Comparison of ENCODE assay signal across 11 cellular contexts in genomic region chr19:1491849-1492170, GRCh38. TPM values are rescaled to one million over a fixed set of nuclear protein-coding genes. Genes with fewer than 3 reads are reported as not detected.
DNase-seq lines count a peak whose midpoint lies in the region; ATAC-seq and TF ChIP-seq lines count a peak whose summit lies in the region.
"Had no signal": no experiment of that assay in that cellular context is flagged by ENCODE, and none has a peak within 500 bp of the region (broad histone marks: within the 10 kb centered on the region; RNA-seq: fewer than 3 reads in every experiment).

No MANE protein-coding gene starts in this region.

- H3K27ac ChIP-seq in cardiac muscle cell (no peak overlapping the region), adrenal gland (peak overlapping the region in 4 of 5 donors; percentile 68 to 86 (median 76)), right lobe of liver (peak overlapping the region; percentile 52 to 79 (median 63)), tibial nerve (peak overlapping the region in 2 of 4 donors; percentile 31 to 69)

- H3K4me3 ChIP-seq in cardiac muscle cell (peak overlapping the region; percentile 34), adrenal gland (peak overlapping the region in 2 of 4 donors; percentile 44 to 65), right lobe of liver (peak overlapping the region; percentile 75 to 89 (median 86)), tibial nerve (peak overlapping the region in 2 of 4 donors; percentile 59 to 63)

- H3K9me3 ChIP-seq in cardiac muscle cell (ENCODE audit: low read depth), result no peaks in the 10 kb centered on the region
- H3K9me3 ChIP-seq in adrenal gland (replicated peaks in 1 of 3), result no peaks in the 10 kb centered on the region
- H3K9me3 ChIP-seq in right lobe of liver, result no peaks in the 10 kb centered on the region
- no peaks in the 10 kb centered on the region for H3K9me3 ChIP-seq in tibial nerve
- H3K9me3 ChIP-seq: BE2C had no signal

- TF ChIP-seq EP300 in tibial nerve (IDR thresholded peaks at IDR 0.05), result no peak

- H3K27me3 Mint-ChIP-seq in type B pancreatic cell, result peaks cover 17% of the 10 kb centered on the region

- H3K9me3 Mint-ChIP-seq in type B pancreatic cell, result no peaks in the 10 kb centered on the region

- H3K4me1 ChIP-seq in cardiac muscle cell (ENCODE audit: low read depth) (peaks cover 8% of the 10 kb centered on the region), adrenal gland (replicated peaks in 1 of 2) (peaks cover 25 to 29% of the 10 kb centered on the region in 2 donors), right lobe of liver (peaks cover 0 to 26% (median 7%) of the 10 kb centered on the region in 4 donors), tibial nerve (peaks cover 0 to 22% (median 13%) of the 10 kb centered on the region in 4 donors)

- WGBS in adrenal gland, 4 donors, result 35 to 53% (median 47%) methylated on average over 9 to 12 of the region's 12 CpGs
- WGBS in right lobe of liver (ENCODE audit: insufficient coverage, low coverage, low lambda C conversion rate, missing lambda C conversion rate), result 52% methylated on average over 7 of the region's 12 CpGs
- WGBS in tibial nerve, 2 donors, result 67 to 72% methylated on average over 12 of the region's 12 CpGs

- no peaks in the 10 kb centered on the region for H3K36me3 Mint-ChIP-seq in type B pancreatic cell

- DNase-seq in cardiac muscle cell (ENCODE audit: low read depth in 1 of 2, low spot score in 1 of 2) (no peak), Right ventricle myocardium inferior (ENCODE audit: missing footprints) (no peak), adrenal gland (peak in 4 of 7 donors; percentile 47 to 65 (median 58)), right lobe of liver (peak; percentile 36 to 72 (median 61)), type B pancreatic cell (ENCODE audit: extremely low spot score, unreplicated experiment) (no peak), tibial nerve (ENCODE audit: low spot score in 2 of 2) (no peak)
- DNase-seq: BE2C, NCI-H446 had no signal

- TF ChIP-seq POLR2A in adrenal gland (IDR thresholded peaks at IDR 0.05) (no peak), right lobe of liver (IDR thresholded peaks at IDR 0.05) (no peak), tibial nerve (IDR thresholded peaks at IDR 0.05) (no peak)

- peak overlapping the region; percentile 70 for H3K27ac Mint-ChIP-seq in type B pancreatic cell

- ATAC-seq in Right ventricle myocardium inferior (no peak), right lobe of liver (no peak), HG03442 (IDR thresholded peaks at IDR 0.05; ENCODE audit: unreplicated experiment) (no peak), HG03457 (IDR thresholded peaks at IDR 0.05; ENCODE audit: unreplicated experiment) (no peak)

- H3K27me3 ChIP-seq in cardiac muscle cell (no peaks in the 10 kb centered on the region), adrenal gland (no peaks in the 10 kb centered on the region), right lobe of liver (no peaks in the 10 kb centered on the region), tibial nerve (peaks cover 0 to 19% of the 10 kb centered on the region in 2 donors)
- H3K27me3 ChIP-seq: BE2C had no signal

- TF ChIP-seq CTCF in cardiac muscle cell (IDR thresholded peaks at IDR 0.05; ENCODE audit: low read depth, low read length) (no peak), adrenal gland (IDR thresholded peaks at IDR 0.05) (no peak), right lobe of liver (IDR thresholded peaks at IDR 0.05) (no peak), type B pancreatic cell (conservative IDR thresholded peaks at IDR 0.05) (no peak), tibial nerve (IDR thresholded peaks at IDR 0.05) (no peak)

- H3K4me1 Mint-ChIP-seq in type B pancreatic cell (ENCODE audit: unreplicated experiment), result peaks cover 8% of the 10 kb centered on the region

- intact Hi-C loops in Right ventricle myocardium inferior (cut with DNase I) (no loop called here), adrenal gland (cut with DNase I) (no loop called here), right lobe of liver (cut with DNase I) (no loop called here)

- H3K4me3 Mint-ChIP-seq in type B pancreatic cell, result peak overlapping the region; percentile 85

- H3K36me3 ChIP-seq in cardiac muscle cell, result no peaks in the 10 kb centered on the region
- no peaks in the 10 kb centered on the region for H3K36me3 ChIP-seq in adrenal gland (replicated peaks in 1 of 2)
- no peaks in the 10 kb centered on the region for H3K36me3 ChIP-seq in right lobe of liver
- H3K36me3 ChIP-seq in tibial nerve, result no peaks in the 10 kb centered on the region
- H3K36me3 ChIP-seq: BE2C had no signal

RNA-seq across cellular contexts. Expression of gene REEP6, which starts 0.8 kb away (rescaled TPM):
- total RNA-seq in cardiac muscle cell (52.7 and 72.5 TPM in 2 replicates), Right ventricle myocardium inferior (1.1 TPM), adrenal gland (100 to 1,000 TPM in 5 of 8 donors, 10 to 100 TPM in 3; 59.3 to 189 (median 121) TPM), right lobe of liver (100 to 1,000 TPM; 113 to 218 (median 177) TPM), type B pancreatic cell (ENCODE audit: low replicate concordance) (17.3 and 34.5 TPM in 2 replicates), tibial nerve (1 to 10 TPM; 1.2 to 4.6 (median 2.9) TPM)
- polyA plus RNA-seq in cardiac muscle cell (74.7 and 99.8 TPM in 2 replicates), adrenal gland (100 to 1,000 TPM in 2 of 3 donors, 10 to 100 TPM in 1; 16.5 to 205 (median 120) TPM)

RNA-seq across cellular contexts. Expression of gene PCSK4, which starts 1.7 kb away (rescaled TPM):
- total RNA-seq in cardiac muscle cell (11.2 and 28.6 TPM in 2 replicates), Right ventricle myocardium inferior (0.89 TPM), adrenal gland (10 to 100 TPM in 2 of 8 donors, 1 to 10 TPM in 6; 1.2 to 13.1 (median 4.8) TPM), right lobe of liver (1 to 10 TPM; 2.0 to 8.0 (median 3.6) TPM), type B pancreatic cell (ENCODE audit: low replicate concordance) (9.6 and 12.4 TPM in 2 replicates), tibial nerve (1 to 10 TPM; 1.3 to 4.9 (median 2.2) TPM)
- polyA plus RNA-seq in cardiac muscle cell (9.6 and 19.2 TPM in 2 replicates), adrenal gland (10 to 100 TPM in 2 of 3 donors, 1 to 10 TPM in 1; 1.3 to 29.7 (median 13.7) TPM)

RNA-seq across cellular contexts. Expression of gene C19orf25, which starts 12.8 kb away (rescaled TPM):
- total RNA-seq in cardiac muscle cell (52.4 and 81.5 TPM in 2 replicates), Right ventricle myocardium inferior (21.5 TPM), adrenal gland (10 to 100 TPM; 26.9 to 60.4 (median 36.3) TPM), right lobe of liver (10 to 100 TPM; 12.2 to 32.7 (median 15.3) TPM), type B pancreatic cell (ENCODE audit: low replicate concordance) (36.6 and 37.5 TPM in 2 replicates), tibial nerve (10 to 100 TPM; 22.4 to 47.4 (median 33.8) TPM)
- polyA plus RNA-seq in cardiac muscle cell (56.9 and 84.9 TPM in 2 replicates), adrenal gland (10 to 100 TPM in 2 of 3 donors, 1 to 10 TPM in 1; 6.0 to 55.7 (median 33.4) TPM)

RNA-seq across cellular contexts. Expression of gene ADAMTSL5, which starts 21.0 kb away (rescaled TPM):
- total RNA-seq in cardiac muscle cell (3.9 and 5.7 TPM in 2 replicates), Right ventricle myocardium inferior (22.9 TPM), adrenal gland (1 to 10 TPM in 7 of 8 donors, under 1 TPM in 1; 0.74 to 8.8 (median 2.3) TPM), right lobe of liver (1 to 10 TPM; 1.8 to 6.9 (median 4.5) TPM), type B pancreatic cell (ENCODE audit: low replicate concordance) (3.4 and 10.6 TPM in 2 replicates), tibial nerve (10 to 100 TPM; 17.4 to 54.8 (median 42.6) TPM)
- polyA plus RNA-seq in cardiac muscle cell (4.9 and 8.6 TPM in 2 replicates), adrenal gland (1 to 10 TPM in 2 of 3 donors, under 1 TPM in 1; 0.79 to 2.4 (median 2.0) TPM)

RNA-seq across cellular contexts. Expression of gene PLK5, which starts 32.1 kb away (rescaled TPM):
- 0.04 and 1.2 TPM in 2 replicates for total RNA-seq in cardiac muscle cell
- 0.54 and 0.87 TPM in 2 replicates for polyA plus RNA-seq in cardiac muscle cell
- total RNA-seq in Right ventricle myocardium inferior, result not detected
- total RNA-seq in adrenal gland, result under 1 TPM in 1 of 8 donors, not detected in 7; 0.15 TPM
- polyA plus RNA-seq in adrenal gland, result 1 to 10 TPM in 1 of 3 donors, under 1 TPM in 1, not detected in 1; 0.47 to 1.0 TPM
- total RNA-seq in right lobe of liver, result not detected
- total RNA-seq in type B pancreatic cell (ENCODE audit: low replicate concordance), result 0.24 TPM in 1 of 2 replicates, not detected in the other
- total RNA-seq in tibial nerve, result 1 to 10 TPM in 2 of 4 donors, under 1 TPM in 2; 0.21 to 6.3 (median 1.1) TPM
- total RNA-seq: H4 had no signal

Comparison
In these comparisons a context has a peak if more than half of its experiments do, and no peak if none do; other contexts are left out.
1. DNase-seq: peak in adrenal gland (4 of 7) and right lobe of liver (3 of 3); none in cardiac muscle cell (0 of 2), Right ventricle myocardium inferior (single experiment), type B pancreatic cell (single experiment) and tibial nerve (0 of 2).